8 cellular contexts compared by ENCODE assay signal in the genomic region with DNA sequence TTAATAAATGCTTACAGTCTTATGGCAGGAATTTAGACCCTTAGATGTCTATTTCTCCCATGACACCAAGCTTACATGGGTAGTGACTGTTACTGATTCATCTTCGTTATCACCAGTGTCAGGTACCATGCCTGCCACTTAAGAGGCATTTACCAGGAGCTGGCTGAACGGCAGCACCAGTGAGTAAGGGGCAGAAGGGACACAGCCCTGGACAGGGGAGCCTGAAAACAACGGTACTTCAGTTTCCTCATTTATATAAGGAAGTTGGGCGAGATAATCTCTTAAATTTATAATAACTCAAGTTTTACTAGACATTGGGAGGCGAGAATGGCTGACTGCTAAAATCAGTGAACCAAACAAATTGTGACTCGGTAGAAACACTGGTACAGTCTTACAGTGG.
DNase-seq lines count a peak whose midpoint lies in the region; ATAC-seq and TF ChIP-seq lines count a peak whose summit lies in the region.

No MANE protein-coding gene starts in this region.

- ATAC-seq in HG03039 (IDR thresholded peaks at IDR 0.05; ENCODE audit: unreplicated experiment) = no peak

- no peaks in the 10 kb centered on the region for H3K27me3 Mint-ChIP-seq in nephron (ENCODE audit: low read depth)

- H2AFZ ChIP-seq in Loucy (ENCODE audit: low read length) = no peak overlapping the region

- H3K27ac Mint-ChIP-seq in nephron = peak overlapping the region; percentile 69 to 94 (median 90)

- peaks cover 56% of the 10 kb centered on the region for H3K79me2 ChIP-seq in Loucy (ENCODE audit: insufficient read depth, low read length)

- H3K9me2 ChIP-seq in Loucy (replicated peaks; ENCODE audit: low read depth, low read length) = no peaks in the 10 kb centered on the region

- H3K27me3 ChIP-seq in BLaER1 treated with 17β-estradiol and CSF1 and Interleukin-3, amounts not matched to agents 10 nM and 100 nM = no peaks in the 10 kb centered on the region
- H3K27me3 ChIP-seq in Loucy (ENCODE audit: insufficient read depth, low read length, poor library complexity, severe bottlenecking) = no peaks in the 10 kb centered on the region

- peaks cover 24% of the 10 kb centered on the region for H3K36me3 Mint-ChIP-seq in nephron (ENCODE audit: low read depth)

- no peaks in the 10 kb centered on the region for H3K9me3 Mint-ChIP-seq in nephron

- H3K9ac ChIP-seq in BLaER1 treated with 17β-estradiol and CSF1 and Interleukin-3, amounts not matched to agents 10 nM and 100 nM = peak overlapping the region; percentile 89 to 99 (median 94)
- H3K9ac ChIP-seq in Loucy (ENCODE audit: low read depth, low read length, poor library complexity, severe bottlenecking) = peak overlapping the region; percentile 95

- H3K27ac ChIP-seq in BLaER1 treated with 17β-estradiol and CSF1 and Interleukin-3, amounts not matched to agents 10 nM and 100 nM = peak overlapping the region; percentile 90 to 99 (median 93); a peak in 21 of 22 replicates

- no peak for DNase-seq in choroid plexus epithelial cell (ENCODE audit: low read depth)
- no peak for DNase-seq in activated effector memory CD4-positive, alpha-beta T cell treated with Interleukin-2 at 50 U/mL for 16 hours
- DNase-seq in effector CD8-positive, alpha-beta T cell (lab: John Stamatoyannopoulos, UW) = no peak
- no peak for DNase-seq in activated CD4-positive, alpha-beta T cell treated with anti-CD3 and anti-CD28 coated beads, Interleukin-2, amount 50 U/mL, for 48 hours

- H3F3A ChIP-seq in Loucy (ENCODE audit: low read depth) = no peaks in the 10 kb centered on the region

- H3K9me3 ChIP-seq in BLaER1 treated with 17β-estradiol and CSF1 and Interleukin-3, amounts not matched to agents 10 nM and 100 nM (replicated peaks in 1 of 11) = no peaks in the 10 kb centered on the region
- no peaks in the 10 kb centered on the region for H3K9me3 ChIP-seq in Loucy (ENCODE audit: insufficient read depth, low read depth, low read length)

- H3K4me3 ChIP-seq in BLaER1 treated with 17β-estradiol and CSF1 and Interleukin-3, amounts not matched to agents 10 nM and 100 nM = peak overlapping the region; percentile 78 to 97 (median 88)
- H3K4me3 ChIP-seq in Loucy (ENCODE audit: low read length, poor library complexity, severe bottlenecking) (peak overlapping the region; percentile 99), choroid plexus epithelial cell (ENCODE audit: low read depth, low read length) (peak overlapping the region; percentile 94)

- H3K4me1 Mint-ChIP-seq in nephron = peaks cover 55% of the 10 kb centered on the region

- peaks cover 34 to 46% (median 41%) of the 10 kb centered on the region in 10 experiments for H3K4me1 ChIP-seq in BLaER1 treated with 17β-estradiol and CSF1 and Interleukin-3, amounts not matched to agents 10 nM and 100 nM
- H3K4me1 ChIP-seq in Loucy (ENCODE audit: insufficient read depth, low read length, poor library complexity, severe bottlenecking) = peaks cover 37% of the 10 kb centered on the region

- H3K4me2 ChIP-seq in BLaER1 treated with 17β-estradiol and CSF1 and Interleukin-3, amounts not matched to agents 10 nM and 100 nM = peak overlapping the region; percentile 78 to 98 (median 96)
- peak overlapping the region; percentile 94 for H3K4me2 ChIP-seq in Loucy (ENCODE audit: low read depth, low read length, poor library complexity, severe bottlenecking)

- H3K36me3 ChIP-seq in BLaER1 treated with 17β-estradiol and CSF1 and Interleukin-3, amounts not matched to agents 10 nM and 100 nM = peaks cover 26 to 57% (median 40%) of the 10 kb centered on the region in 11 experiments
- H3K36me3 ChIP-seq in Loucy (ENCODE audit: insufficient read depth, low read length) = 0 out of 2 replicates have a peak, but pooled peaks cover 4% of the 10 kb centered on the region

- TF ChIP-seq CTCF in Loucy (conservative IDR thresholded peaks at IDR 0.05; ENCODE audit: low read length) (no peak), choroid plexus epithelial cell (conservative IDR thresholded peaks at IDR 0.05; ENCODE audit: low read depth, low read length) (no peak), nephron (IDR thresholded peaks at IDR 0.05; ENCODE audit: unreplicated experiment in 3 of 3) (no peak)

- H3K4me3 Mint-ChIP-seq in nephron = peak overlapping the region; percentile 85 to 95 (median 89)

- peaks cover 0 to 37% (median 7%) of the 10 kb centered on the region in 11 experiments; a peak in 8 of 22 replicates for H4K20me1 ChIP-seq in BLaER1 treated with 17β-estradiol and CSF1 and Interleukin-3, amounts not matched to agents 10 nM and 100 nM
- peaks cover 27% of the 10 kb centered on the region for H4K20me1 ChIP-seq in Loucy (ENCODE audit: insufficient read depth, low read length, poor library complexity, severe bottlenecking)
